9 cellular contexts compared by ENCODE assay signal in the genomic region with DNA sequence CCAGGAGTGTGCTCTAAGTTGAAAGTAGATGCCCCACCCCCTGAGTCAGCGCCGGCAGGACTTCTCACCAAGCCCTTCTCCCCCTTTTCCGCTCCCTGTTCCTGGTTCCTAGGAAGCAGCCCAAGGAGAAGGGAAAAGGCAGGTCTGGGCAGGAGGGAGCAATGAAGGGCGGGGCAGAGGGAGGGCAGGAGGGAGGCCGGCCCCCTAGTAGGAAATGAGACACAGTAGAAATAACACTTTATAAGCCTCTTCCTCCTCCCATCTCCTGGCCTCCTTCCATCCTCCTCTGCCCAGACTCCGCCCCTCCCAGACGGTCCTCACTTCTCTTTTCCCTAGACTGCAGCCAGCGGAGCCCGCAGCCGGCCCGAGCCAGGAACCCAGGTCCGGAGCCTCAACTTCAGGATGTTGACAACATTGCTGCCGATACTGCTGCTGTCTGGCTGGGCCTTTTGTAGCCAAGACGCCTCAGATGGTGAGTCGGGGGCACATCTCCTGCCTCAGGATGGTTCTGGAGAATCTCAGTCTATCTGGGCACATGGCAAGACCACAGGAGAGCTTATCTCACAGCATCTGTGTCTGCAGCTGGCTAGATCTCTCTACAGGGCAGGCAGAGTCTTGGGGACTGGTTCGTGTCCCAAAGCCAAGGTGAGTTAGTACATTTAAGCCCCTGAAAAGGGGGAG. TPM values are rescaled to one million over a fixed set of nuclear protein-coding genes. Genes with fewer than 3 reads are reported as not detected.
DNase-seq lines count a peak whose midpoint lies in the region; ATAC-seq and TF ChIP-seq lines count a peak whose summit lies in the region.
"Had no signal": no experiment of that assay in that cellular context is flagged by ENCODE, and none has a peak within 500 bp of the region (broad histone marks: within the 10 kb centered on the region; RNA-seq: fewer than 3 reads in every experiment).

PROCR (plus strand) TSS at position 320 of the 681 bp plus-strand sequence; CDS start at position 403, 83 bp downstream.

- no peak within 1 kb of the TSS for H3K27ac Mint-ChIP-seq in activated CD4-positive, alpha-beta T cell treated with anti-CD3 and anti-CD28 coated beads, Interleukin-2, amount 10 ng/mL, durations not matched to agents 7 days and 5 days
- peak within 1 kb of the TSS; percentile 70 to 75 for H3K27ac Mint-ChIP-seq in activated naive CD4-positive, alpha-beta T cell treated with anti-CD3 and anti-CD28 coated beads, Interleukin-2, amount 50 U/mL, for 72 hours
- peak within 1 kb of the TSS in 2 of 3 experiments; percentile 57 to 58 for H3K27ac Mint-ChIP-seq in nephron

- H3K4me3 Mint-ChIP-seq in activated CD4-positive, alpha-beta T cell treated with anti-CD3 and anti-CD28 coated beads, Interleukin-2, amount 10 ng/mL, durations not matched to agents 7 days and 5 days = peak within 1 kb of the TSS; percentile 63
- peak within 1 kb of the TSS; percentile 63 to 77 (median 69) for H3K4me3 Mint-ChIP-seq in nephron
- H3K4me3 Mint-ChIP-seq: neural crest cell had no signal

- no peaks in the 10 kb centered on the region for H3K27me3 ChIP-seq in gastroesophageal sphincter

- H3K27me3 Mint-ChIP-seq in activated CD4-positive, alpha-beta T cell treated with anti-CD3 and anti-CD28 coated beads, Interleukin-2, amount 10 ng/mL, durations not matched to agents 7 days and 5 days = no peaks in the 10 kb centered on the region
- peaks cover 15% of the 10 kb centered on the region for H3K27me3 Mint-ChIP-seq in nephron (ENCODE audit: low read depth)

- peak within 1 kb of the TSS in 3 of 4 donors; percentile 52 to 82 (median 81) for H3K27ac ChIP-seq in gastroesophageal sphincter

- peaks cover 13% of the 10 kb centered on the region for H3K4me1 Mint-ChIP-seq in activated CD4-positive, alpha-beta T cell treated with anti-CD3 and anti-CD28 coated beads, Interleukin-2, amount 10 ng/mL, durations not matched to agents 7 days and 5 days
- peaks cover 21% of the 10 kb centered on the region for H3K4me1 Mint-ChIP-seq in nephron

- peak; percentile 58 to 80 for ATAC-seq in activated naive CD4-positive, alpha-beta T cell treated with anti-CD3 and anti-CD28 coated beads, Interleukin-2, amount 50 U/mL, for 72 hours
- peak; percentile 96 for ATAC-seq in gastroesophageal sphincter
- no peak for ATAC-seq in GM21390 (IDR thresholded peaks at IDR 0.05; ENCODE audit: unreplicated experiment)
- ATAC-seq in HG03095 (IDR thresholded peaks at IDR 0.05; ENCODE audit: unreplicated experiment) = no peak

- no peak for TF ChIP-seq EP300 in gastroesophageal sphincter (IDR thresholded peaks at IDR 0.05)

- TF ChIP-seq CTCF in gastroesophageal sphincter (IDR thresholded peaks at IDR 0.05) = no peak
- no peak for TF ChIP-seq CTCF in nephron (IDR thresholded peaks at IDR 0.05; ENCODE audit: unreplicated experiment in 3 of 3)

- POLR2A ChIA-PET in activated CD4-positive, alpha-beta T cell treated with anti-CD3 and anti-CD28 coated beads, Interleukin-2, amount 10 ng/mL, durations not matched to agents 7 days and 5 days (lab: Charles Lee) = no interaction called here

- peaks cover 0 to 12% of the 10 kb centered on the region in 2 donors for H3K36me3 ChIP-seq in gastroesophageal sphincter

- CTCF ChIA-PET in activated CD4-positive, alpha-beta T cell treated with anti-CD3 and anti-CD28 coated beads, Interleukin-2, amount 10 ng/mL, durations not matched to agents 7 days and 5 days (lab: Charles Lee) = no interaction called here

- peaks cover 4% of the 10 kb centered on the region for H3K9me3 Mint-ChIP-seq in activated CD4-positive, alpha-beta T cell treated with anti-CD3 and anti-CD28 coated beads, Interleukin-2, amount 10 ng/mL, durations not matched to agents 7 days and 5 days
- no peaks in the 10 kb centered on the region for H3K9me3 Mint-ChIP-seq in activated naive CD4-positive, alpha-beta T cell treated with anti-CD3 and anti-CD28 coated beads, Interleukin-2, amount 50 U/mL, for 72 hours
- no peaks in the 10 kb centered on the region for H3K9me3 Mint-ChIP-seq in nephron

- DNase-seq in activated CD4-positive, alpha-beta T cell treated with anti-CD3 and anti-CD28 coated beads, Interleukin-2, amount 10 ng/mL, durations not matched to agents 7 days and 5 days = peak; percentile 9
- no peak for DNase-seq in activated CD4-positive, alpha-beta T cell treated with anti-CD3 and anti-CD28 coated beads for 1 hour
- DNase-seq in NCI-H446 treated with DMSO at 0.1 percent for 48 hours (lab: John Stamatoyannopoulos, UW) = peak; percentile 82
- DNase-seq in activated naive CD4-positive, alpha-beta T cell treated with anti-CD3 and anti-CD28 coated beads, Interleukin-2, amount 50 U/mL, for 72 hours (ENCODE audit: low spot score in 2 of 2) = peak in 1 of 2 donors; percentile 9

- WGBS in gastroesophageal sphincter (ENCODE audit: low coverage in 1 of 2), 2 donors = 0 to 2% methylated on average over 11 to 13 of the region's 16 CpGs

- TF ChIP-seq POLR2A in gastroesophageal sphincter (IDR thresholded peaks at IDR 0.05) = no peak

- H3K4me3 ChIP-seq in gastroesophageal sphincter = peak within 1 kb of the TSS; percentile 8 to 40

- no peaks in the 10 kb centered on the region for H3K9me3 ChIP-seq in gastroesophageal sphincter

- H3K36me3 Mint-ChIP-seq in activated CD4-positive, alpha-beta T cell treated with anti-CD3 and anti-CD28 coated beads, Interleukin-2, amount 10 ng/mL, durations not matched to agents 7 days and 5 days (ENCODE audit: low read depth) = no peaks in the 10 kb centered on the region
- no peaks in the 10 kb centered on the region for H3K36me3 Mint-ChIP-seq in activated naive CD4-positive, alpha-beta T cell treated with anti-CD3 and anti-CD28 coated beads, Interleukin-2, amount 50 U/mL, for 72 hours
- no peaks in the 10 kb centered on the region for H3K36me3 Mint-ChIP-seq in nephron (ENCODE audit: low read depth)

- peaks cover 0 to 19% (median 5%) of the 10 kb centered on the region in 3 donors for H3K4me1 ChIP-seq in gastroesophageal sphincter

RNA-seq across cellular contexts. Expression of gene PROCR, which starts in this region (rescaled TPM):
- total RNA-seq in activated CD4-positive, alpha-beta T cell treated with anti-CD3 and anti-CD28 coated beads, Interleukin-2, amount 10 ng/mL, durations not matched to agents 7 days and 5 days = under 1 TPM; 0.35 to 0.50 TPM
- 1 to 10 TPM; 2.3 to 3.1 TPM for total RNA-seq in activated naive CD4-positive, alpha-beta T cell treated with anti-CD3 and anti-CD28 coated beads, Interleukin-2, amount 50 U/mL, for 72 hours
- 10 to 100 TPM; 11.7 to 59.4 (median 35.9) TPM for total RNA-seq in gastroesophageal sphincter
- total RNA-seq: neural crest cell had no signal

Comparison
In these comparisons a context has a peak if more than half of its experiments do, and no peak if none do; other contexts are left out.
1. Peak in DNase-seq in activated CD4-positive, alpha-beta T cell treated with anti-CD3 and anti-CD28 coated beads, Interleukin-2, amount 10 ng/mL, durations not matched to agents 7 days and 5 days; RNA of the gene not detected or under 1 TPM.
2. ATAC-seq: peak in activated naive CD4-positive, alpha-beta T cell treated with anti-CD3 and anti-CD28 coated beads, Interleukin-2, amount 50 U/mL, for 72 hours (2 of 2) and gastroesophageal sphincter (single experiment); none in GM21390 (single experiment) and HG03095 (single experiment).